Comparison of ENCODE assay signal across 1 cellular context in the genomic region with DNA sequence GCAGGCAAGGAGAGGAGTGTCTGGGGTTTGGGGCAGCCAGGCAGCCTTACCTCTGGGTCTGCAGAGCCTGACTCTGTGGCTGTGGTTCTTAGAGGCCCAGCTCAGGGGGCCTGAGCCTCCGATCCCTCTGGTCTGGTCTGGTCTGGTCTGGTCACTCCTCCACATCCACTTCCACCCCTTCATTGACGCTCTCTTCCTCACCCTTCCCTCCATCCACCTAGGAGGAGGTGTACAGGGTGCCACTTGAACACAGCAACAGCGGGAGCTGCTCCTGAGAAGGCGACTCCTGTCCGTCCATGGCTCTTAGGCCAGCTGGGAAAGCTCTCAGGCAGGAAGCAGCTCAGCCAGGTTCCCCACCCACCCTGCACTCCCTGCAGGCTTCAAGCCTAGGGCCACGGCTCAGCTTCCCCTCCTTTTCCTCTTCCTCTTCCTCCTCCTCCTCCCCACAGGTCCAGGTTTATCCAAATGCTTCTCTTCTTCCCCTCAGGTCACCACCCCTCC.
TF ChIP-seq lines count a peak whose summit lies in the region.

No MANE protein-coding gene starts in this region.

TF ChIP-seq in WTC11, 78 proteins besides CTCF, POLR2A, EP300 and RAD21:
- no peak for TF ChIP-seq OVOL2 (CRISPR knock-in tag; IDR thresholded peaks at IDR 0.05; ENCODE audit: borderline replicate concordance)
- TF ChIP-seq NR2C2 (CRISPR knock-in tag; IDR thresholded peaks at IDR 0.05) = no peak
- TF ChIP-seq FOXK1 (CRISPR knock-in tag; IDR thresholded peaks at IDR 0.05) = no peak
- TF ChIP-seq, protein P1, sequence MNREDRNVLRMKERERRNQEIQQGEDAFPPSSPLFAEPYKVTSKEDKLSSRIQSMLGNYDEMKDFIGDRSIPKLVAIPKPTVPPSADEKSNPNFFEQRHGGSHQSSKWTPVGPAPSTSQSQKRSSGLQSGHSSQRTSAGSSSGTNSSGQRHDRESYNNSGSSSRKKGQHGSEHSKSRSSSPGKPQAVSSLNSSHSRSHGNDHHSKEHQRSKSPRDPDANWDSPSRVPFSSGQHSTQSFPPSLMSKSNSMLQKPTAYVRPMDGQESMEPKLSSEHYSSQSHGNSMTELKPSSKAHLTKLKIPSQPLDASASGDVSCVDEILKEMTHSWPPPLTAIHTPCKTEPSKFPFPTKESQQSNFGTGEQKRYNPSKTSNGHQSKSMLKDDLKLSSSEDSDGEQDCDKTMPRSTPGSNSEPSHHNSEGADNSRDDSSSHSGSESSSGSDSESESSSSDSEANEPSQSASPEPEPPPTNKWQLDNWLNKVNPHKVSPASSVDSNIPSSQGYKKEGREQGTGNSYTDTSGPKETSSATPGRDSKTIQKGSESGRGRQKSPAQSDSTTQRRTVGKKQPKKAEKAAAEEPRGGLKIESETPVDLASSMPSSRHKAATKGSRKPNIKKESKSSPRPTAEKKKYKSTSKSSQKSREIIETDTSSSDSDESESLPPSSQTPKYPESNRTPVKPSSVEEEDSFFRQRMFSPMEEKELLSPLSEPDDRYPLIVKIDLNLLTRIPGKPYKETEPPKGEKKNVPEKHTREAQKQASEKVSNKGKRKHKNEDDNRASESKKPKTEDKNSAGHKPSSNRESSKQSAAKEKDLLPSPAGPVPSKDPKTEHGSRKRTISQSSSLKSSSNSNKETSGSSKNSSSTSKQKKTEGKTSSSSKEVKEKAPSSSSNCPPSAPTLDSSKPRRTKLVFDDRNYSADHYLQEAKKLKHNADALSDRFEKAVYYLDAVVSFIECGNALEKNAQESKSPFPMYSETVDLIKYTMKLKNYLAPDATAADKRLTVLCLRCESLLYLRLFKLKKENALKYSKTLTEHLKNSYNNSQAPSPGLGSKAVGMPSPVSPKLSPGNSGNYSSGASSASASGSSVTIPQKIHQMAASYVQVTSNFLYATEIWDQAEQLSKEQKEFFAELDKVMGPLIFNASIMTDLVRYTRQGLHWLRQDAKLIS (CRISPR knock-in tag; IDR thresholded peaks at IDR 0.05; ENCODE audit: borderline replicate concordance) = no peak
